Comparison of ENCODE assay signal across 19 cellular contexts in the genomic region with DNA sequence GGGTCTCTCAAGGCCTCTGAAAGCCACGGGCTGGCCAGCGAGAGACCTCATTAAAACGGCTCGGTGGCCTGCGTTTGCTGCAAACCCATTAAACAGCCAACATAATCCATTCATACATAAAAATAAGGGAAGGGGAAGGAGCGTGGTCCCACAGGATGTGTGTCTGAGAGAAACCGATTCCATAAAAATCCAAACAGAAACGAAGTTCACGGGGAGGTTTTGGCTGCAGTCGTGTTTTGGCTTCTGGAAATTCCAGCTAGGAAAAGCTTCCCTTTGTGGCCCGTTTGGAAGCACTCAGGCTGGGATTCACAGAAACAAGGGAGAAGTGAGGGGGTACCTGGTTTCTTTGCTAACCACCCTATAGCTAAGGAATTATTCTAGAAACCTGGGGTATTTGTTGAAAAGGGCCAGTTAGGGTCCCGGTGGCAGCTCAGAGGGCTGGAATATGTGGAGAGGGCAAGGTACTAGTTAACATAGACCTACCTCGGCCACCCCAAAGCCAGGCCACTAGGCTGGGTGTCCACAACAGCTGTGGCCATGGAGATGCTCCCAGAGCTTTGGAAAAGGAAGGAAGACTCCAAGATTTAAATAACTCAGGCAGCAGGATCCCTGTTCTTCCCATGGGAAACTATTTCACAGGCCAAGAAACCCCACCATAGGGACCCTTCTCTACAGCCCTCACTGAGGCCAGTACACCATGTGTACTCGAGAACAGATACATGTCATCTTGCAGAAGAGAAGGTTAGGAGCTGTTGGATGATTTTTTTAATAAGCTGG.
DNase-seq lines count a peak whose midpoint lies in the region; ATAC-seq and TF ChIP-seq lines count a peak whose summit lies in the region.
"Had no signal": no experiment of that assay in that cellular context is flagged by ENCODE, and none has a peak within 500 bp of the region (broad histone marks: within the 10 kb centered on the region; RNA-seq: fewer than 3 reads in every experiment).

No MANE protein-coding gene starts in this region.

- H3K4ac ChIP-seq in mesendoderm (ENCODE audit: low read depth, low read length) = no peak overlapping the region

- H2AK5ac ChIP-seq in mesendoderm (ENCODE audit: low read length) = no peak overlapping the region

- no peaks in the 10 kb centered on the region for H3K36me3 ChIP-seq in mesendoderm (ENCODE audit: control insufficient read depth, insufficient read depth, low read length)
- no peaks in the 10 kb centered on the region for H3K36me3 ChIP-seq in gastrocnemius medialis
- no peaks in the 10 kb centered on the region for H3K36me3 ChIP-seq in uterus
- no peaks in the 10 kb centered on the region for H3K36me3 ChIP-seq in transverse colon
- no peaks in the 10 kb centered on the region for H3K36me3 ChIP-seq in H7 (replicated peaks; ENCODE audit: control insufficient read depth, insufficient read depth, low read length)

- no CpG with 5 or more reads among the region's 14 CpGs for WGBS in mesendoderm (ENCODE audit: extremely low coverage, insufficient coverage, low lambda C conversion rate)
- WGBS in transverse colon (ENCODE audit: low coverage in 1 of 2), 2 donors = 60 to 67% methylated on average over 1 to 14 of the region's 14 CpGs

- H3K27me3 ChIP-seq in mesendoderm (ENCODE audit: insufficient read depth, low read length, poor library complexity) (no peaks in the 10 kb centered on the region), gastrocnemius medialis (no peaks in the 10 kb centered on the region), uterus (no peaks in the 10 kb centered on the region), transverse colon (no peaks in the 10 kb centered on the region), H7 (ENCODE audit: control insufficient read depth, insufficient read depth, low read length) (no peaks in the 10 kb centered on the region)

- H3K18ac ChIP-seq in mesendoderm (ENCODE audit: low read length) = peak overlapping the region; percentile 42

- H3K79me2 ChIP-seq in mesendoderm (ENCODE audit: control insufficient read depth, insufficient read depth, low read length) = no peaks in the 10 kb centered on the region

- H3K27ac ChIP-seq in mesendoderm (ENCODE audit: low read depth, low read length) (no peak overlapping the region), gastrocnemius medialis (peak overlapping the region in 3 of 4 donors; percentile 18 to 43 (median 26)), uterus (peak overlapping the region; percentile 66 to 68), transverse colon (peak overlapping the region in 1 of 4 donors; percentile 12)
- H3K27ac ChIP-seq: C4-2B, KMS-11 had no signal

- no peak overlapping the region for H2BK120ac ChIP-seq in mesendoderm (ENCODE audit: low read depth, low read length)

- DNase-seq in left ventricle myocardium superior = no peak
- no peak for DNase-seq in cardiac septum (ENCODE audit: low spot score)
- DNase-seq in mesendoderm = no peak
- DNase-seq in gastrocnemius medialis = no peak
- no peak for DNase-seq in uterus
- no peak for DNase-seq in transverse colon
- no peak for DNase-seq in H7
- DNase-seq in stimulated activated naive CD8-positive, alpha-beta T cell treated with anti-CD3 and anti-CD28 coated beads, Interleukin-15, amount 100 ng/mL, for 72 hours = no peak
- DNase-seq: GDM1; HFFc6; NCI-H1436; NCI-H2029; NCI-H2171 treated with DMSO at 0.1 percent for 48 hours; NCI-H446 treated with DMSO at 0.1 percent for 48 hours; NK-92 treated with Interleukin-12 subunit alpha and Interleukin-12 subunit beta, amount 100 ng/mL, for 24 hours; RPMI8226 had no signal

- in situ Hi-C loops in gastrocnemius medialis (cut with MboI; ENCODE audit: low sequenced_read_pairs in 4 of 4) = no loop called here
- in situ Hi-C loops in transverse colon (cut with MboI; ENCODE audit: low pct_ligation_motif_present in 1 of 4, low pct_unique_long_range_greater_than_20kb in 1 of 4, low sequenced_read_pairs in 3 of 4) = no loop called here

- no peak overlapping the region for H2BK15ac ChIP-seq in mesendoderm (replicated peaks; ENCODE audit: low read depth)

- no peak overlapping the region for H3K4me3 ChIP-seq in mesendoderm (ENCODE audit: low read length)
- no peak overlapping the region for H3K4me3 ChIP-seq in gastrocnemius medialis
- no peak overlapping the region for H3K4me3 ChIP-seq in uterus
- no peak overlapping the region for H3K4me3 ChIP-seq in transverse colon
- no peak overlapping the region for H3K4me3 ChIP-seq in H7 (ENCODE audit: insufficient read depth, low read depth, low read length)

- no peak overlapping the region for H4K8ac ChIP-seq in mesendoderm (ENCODE audit: low read depth, low read length)

- H2BK5ac ChIP-seq in mesendoderm (ENCODE audit: low read length) = no peak overlapping the region

- no peak overlapping the region for H3K4me3 Mint-ChIP-seq in stimulated activated naive CD8-positive, alpha-beta T cell treated with anti-CD3 and anti-CD28 coated beads, Interleukin-15, amount 100 ng/mL, for 72 hours
- H3K4me3 Mint-ChIP-seq: HFFc6 had no signal

- H3K4me1 Mint-ChIP-seq in stimulated activated naive CD8-positive, alpha-beta T cell treated with anti-CD3 and anti-CD28 coated beads, Interleukin-15, amount 100 ng/mL, for 72 hours = no peaks in the 10 kb centered on the region

- TF ChIP-seq EP300 in transverse colon (IDR thresholded peaks at IDR 0.05; ENCODE audit: low read depth) = no peak

- no peak overlapping the region for H3K56ac ChIP-seq in mesendoderm (ENCODE audit: low read length)

- H3K27ac Mint-ChIP-seq in stimulated activated naive CD8-positive, alpha-beta T cell treated with anti-CD3 and anti-CD28 coated beads, Interleukin-15, amount 100 ng/mL, for 72 hours = no peak overlapping the region
- H3K27ac Mint-ChIP-seq: HFFc6 had no signal

- H3K23ac ChIP-seq in mesendoderm (ENCODE audit: low read length) = no peak overlapping the region

- intact Hi-C loops in left ventricle myocardium superior (cut with micrococcal nuclease) (no loop called here), cardiac septum (cut with DNase I) (no loop called here), gastrocnemius medialis (cut with DNase I; ENCODE audit: low total_unique reads) (no loop called here), uterus (cut with DNase I; ENCODE audit: low total_unique reads) (no loop called here), transverse colon (cut with DNase I; ENCODE audit: low total_unique reads) (no loop called here)

- no peaks in the 10 kb centered on the region for H3K27me3 Mint-ChIP-seq in stimulated activated naive CD8-positive, alpha-beta T cell treated with anti-CD3 and anti-CD28 coated beads, Interleukin-15, amount 100 ng/mL, for 72 hours

- H3K79me1 ChIP-seq in mesendoderm (ENCODE audit: low read length) = no peaks in the 10 kb centered on the region

- H3K9me3 ChIP-seq in gastrocnemius medialis (no peaks in the 10 kb centered on the region), uterus (no peaks in the 10 kb centered on the region), transverse colon (no peaks in the 10 kb centered on the region)

- H3K4me1 ChIP-seq in mesendoderm (ENCODE audit: control insufficient read depth, low read depth, low read length) (no peaks in the 10 kb centered on the region), gastrocnemius medialis (no peaks in the 10 kb centered on the region), uterus (no peaks in the 10 kb centered on the region), transverse colon (peaks cover 0 to 5% (median 0%) of the 10 kb centered on the region in 4 donors)

- no peak overlapping the region for H3K9ac ChIP-seq in mesendoderm (ENCODE audit: low read length)
- H3K9ac ChIP-seq: KMS-11 had no signal

- no peaks in the 10 kb centered on the region for H3K9me3 Mint-ChIP-seq in stimulated activated naive CD8-positive, alpha-beta T cell treated with anti-CD3 and anti-CD28 coated beads, Interleukin-15, amount 100 ng/mL, for 72 hours
- H3K9me3 Mint-ChIP-seq: HFFc6 had no signal

- no peak overlapping the region for H4K5ac ChIP-seq in mesendoderm (ENCODE audit: low read length)

- ATAC-seq in left ventricle myocardium superior = peak; percentile 50
- ATAC-seq in gastrocnemius medialis = no peak
- no peak for ATAC-seq in stimulated activated naive CD8-positive, alpha-beta T cell treated with anti-CD3 and anti-CD28 coated beads, Interleukin-15, amount 100 ng/mL, for 72 hours
- ATAC-seq: HepG2 had no signal

- TF ChIP-seq CTCF in gastrocnemius medialis (IDR thresholded peaks at IDR 0.05 in 4 of 5, conservative IDR thresholded peaks at IDR 0.05 in 1 of 5) (no peak), uterus (IDR thresholded peaks at IDR 0.05) (no peak), transverse colon (IDR thresholded peaks at IDR 0.05) (no peak)

- TF ChIP-seq POLR2A in gastrocnemius medialis (IDR thresholded peaks at IDR 0.05) = no peak
- no peak for TF ChIP-seq POLR2A in uterus (IDR thresholded peaks at IDR 0.05)
- TF ChIP-seq POLR2A in transverse colon (IDR thresholded peaks at IDR 0.05) = no peak

- no peak overlapping the region for H3K4me2 ChIP-seq in mesendoderm (ENCODE audit: low read length)
- H3K4me2 ChIP-seq: KMS-11 had no signal
